1 cellular context compared by ENCODE assay signal in the genomic region with DNA sequence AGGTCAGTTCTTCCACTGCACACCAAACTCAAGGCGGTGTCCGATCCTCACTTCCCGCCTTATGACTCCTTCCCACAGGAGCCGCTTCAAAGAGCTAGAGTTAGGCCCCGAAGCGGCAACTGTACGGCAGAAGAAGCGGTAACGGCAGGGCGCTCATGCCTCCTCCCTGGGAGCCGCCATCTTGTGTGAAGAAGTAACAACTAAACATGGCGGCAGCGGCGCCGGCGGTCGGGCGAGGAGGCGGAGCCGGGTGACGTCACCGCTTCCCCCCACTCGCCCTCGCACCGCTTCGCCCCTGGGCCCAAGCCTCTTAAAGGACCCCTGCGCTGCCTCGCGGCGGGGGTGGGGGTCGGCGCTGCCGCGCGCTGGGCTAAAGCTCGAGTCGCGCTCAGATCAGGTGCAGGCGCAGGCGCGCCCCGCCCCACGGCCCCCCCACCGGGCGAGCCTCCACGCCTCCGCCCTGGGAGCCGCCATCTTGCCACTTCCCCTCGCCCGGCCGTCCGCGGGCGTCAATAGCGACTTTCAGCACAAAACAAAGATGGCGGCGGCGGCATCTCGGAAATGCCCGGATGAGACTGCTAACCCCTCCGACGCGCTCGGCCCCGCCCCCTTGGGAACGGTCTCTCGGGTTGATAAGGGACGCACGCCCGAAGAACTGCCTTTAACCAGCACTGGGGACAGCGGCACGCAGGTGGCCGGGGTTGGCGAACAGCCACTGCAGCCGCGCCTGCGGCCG.
A peak's percentile ranks its signal among the peaks of the same experiment; 100 is the strongest.
TF ChIP-seq lines count a peak whose summit lies in the region.

A gene (minus strand): TSS at position 187 of the 736 bp plus-strand sequence. CDS start 978 bp downstream, outside the sequence.

TF ChIP-seq in GM12878, 131 proteins besides CTCF, POLR2A, EP300 and RAD21 (continued from another document and continues in another):
- TF ChIP-seq, protein P1, sequence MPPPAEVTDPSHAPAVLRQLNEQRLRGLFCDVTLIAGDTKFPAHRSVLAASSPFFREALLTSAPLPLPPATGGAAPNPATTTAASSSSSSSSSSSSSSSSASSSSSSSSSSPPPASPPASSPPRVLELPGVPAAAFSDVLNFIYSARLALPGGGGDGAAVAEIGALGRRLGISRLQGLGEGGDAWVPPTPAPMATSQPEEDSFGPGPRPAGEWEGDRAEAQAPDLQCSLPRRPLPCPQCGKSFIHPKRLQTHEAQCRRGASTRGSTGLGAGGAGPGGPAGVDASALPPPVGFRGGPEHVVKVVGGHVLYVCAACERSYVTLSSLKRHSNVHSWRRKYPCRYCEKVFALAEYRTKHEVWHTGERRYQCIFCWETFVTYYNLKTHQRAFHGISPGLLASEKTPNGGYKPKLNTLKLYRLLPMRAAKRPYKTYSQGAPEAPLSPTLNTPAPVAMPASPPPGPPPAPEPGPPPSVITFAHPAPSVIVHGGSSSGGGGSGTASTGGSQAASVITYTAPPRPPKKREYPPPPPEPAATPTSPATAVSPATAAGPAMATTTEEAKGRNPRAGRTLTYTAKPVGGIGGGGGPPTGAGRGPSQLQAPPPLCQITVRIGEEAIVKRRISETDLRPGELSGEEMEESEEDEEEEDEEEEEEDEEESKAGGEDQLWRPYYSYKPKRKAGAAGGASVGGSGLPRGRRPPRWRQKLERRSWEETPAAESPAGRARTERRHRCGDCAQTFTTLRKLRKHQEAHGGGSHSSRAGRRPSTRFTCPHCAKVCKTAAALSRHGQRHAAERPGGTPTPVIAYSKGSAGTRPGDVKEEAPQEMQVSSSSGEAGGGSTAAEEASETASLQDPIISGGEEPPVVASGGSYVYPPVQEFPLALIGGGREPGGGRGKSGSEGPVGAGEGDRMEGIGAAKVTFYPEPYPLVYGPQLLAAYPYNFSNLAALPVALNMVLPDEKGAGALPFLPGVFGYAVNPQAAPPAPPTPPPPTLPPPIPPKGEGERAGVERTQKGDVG (CRISPR knock-in tag; IDR thresholded peaks at IDR 0.05), result no peak
- TF ChIP-seq NBN (IDR thresholded peaks at IDR 0.05) (peak; percentile 83; the same call in 1 of the 2 replicates), MYB (IDR thresholded peaks at IDR 0.05; ENCODE audit: borderline replicate concordance, low read depth, low read length) (no peak), TCF12 (IDR thresholded peaks at IDR 0.05; ENCODE audit: low read depth, low read length) (peak; percentile 68; the same call in 1 of the 2 replicates), NFIC (IDR thresholded peaks at IDR 0.05; ENCODE audit: low read depth, low read length) (no peak), POLR2AphosphoS2 (IDR thresholded peaks at IDR 0.05; ENCODE audit: low read depth, low read length) (no peak), YBX1 (IDR thresholded peaks at IDR 0.05) (no peak), EZH2 (IDR thresholded peaks at IDR 0.05; ENCODE audit: borderline replicate concordance, control insufficient read depth, low read depth, low read length) (no peak), ZNF207 (IDR thresholded peaks at IDR 0.05; ENCODE audit: borderline replicate concordance) (peak; percentile 76), RCOR1 (conservative IDR thresholded peaks at IDR 0.05; ENCODE audit: low read depth, low read length) (no peak), RUNX3 (IDR thresholded peaks at IDR 0.05; ENCODE audit: low read length) (peak; percentile 42; the same call in 1 of the 2 replicates), IRF4 (IDR thresholded peaks at IDR 0.05; ENCODE audit: low read depth, low read length) (no peak), CBX3 (IDR thresholded peaks at IDR 0.05; ENCODE audit: borderline replicate concordance, low read depth) (no peak), POLR2AphosphoS5 (IDR thresholded peaks at IDR 0.05; ENCODE audit: low read length) (peak; percentile 59; the same call in 1 of the 2 replicates), RBBP5 (conservative IDR thresholded peaks at IDR 0.05) (no peak), SMAD1 (IDR thresholded peaks at IDR 0.05; ENCODE audit: low read depth, partially characterized antibody) (no peak), GATAD2B (conservative IDR thresholded peaks at IDR 0.05; ENCODE audit: low read depth) (peak; percentile 59; the same call in 1 of the 2 replicates), HDAC6 (IDR thresholded peaks at IDR 0.05; ENCODE audit: unreplicated experiment) (no peak), TAF1 (IDR thresholded peaks at IDR 0.05; ENCODE audit: borderline replicate concordance, low read depth, low read length) (peak; percentile 78), CREM (IDR thresholded peaks at IDR 0.05; ENCODE audit: low read depth) (peak; percentile 74), NR2C2 (IDR thresholded peaks at IDR 0.05; ENCODE audit: borderline replicate concordance, control insufficient read depth, insufficient read length, low read depth) (no peak), TCF7 (IDR thresholded peaks at IDR 0.05; ENCODE audit: borderline replicate concordance) (no peak), CEBPB (IDR thresholded peaks at IDR 0.05; ENCODE audit: borderline replicate concordance in 1 of 2, low read depth in 2 of 2, low read length in 2 of 2) (no peak), RB1 (IDR thresholded peaks at IDR 0.05; ENCODE audit: borderline replicate concordance) (peak; percentile 36; the same call in 1 of the 2 replicates), MYC (IDR thresholded peaks at IDR 0.05; ENCODE audit: insufficient read depth, insufficient read length, insufficient replicate concordance, low read length, severe bottlenecking) (no peak), SPI1 (IDR thresholded peaks at IDR 0.05; ENCODE audit: borderline replicate concordance, insufficient read depth, low read depth, low read length) (peak; percentile 45; the same call in 1 of the 2 replicates), MTA3 (IDR thresholded peaks at IDR 0.05; ENCODE audit: borderline replicate concordance, low read length) (no peak), MEF2B (IDR thresholded peaks at IDR 0.05; ENCODE audit: partially characterized antibody, poor library complexity, severe bottlenecking) (peak; percentile 11), IKZF2 (IDR thresholded peaks at IDR 0.05) (no peak), NR2F1 (conservative IDR thresholded peaks at IDR 0.05) (peak; percentile 27; the same call in 1 of the 2 replicates), ZNF622 (IDR thresholded peaks at IDR 0.05) (no peak), KLF5 (IDR thresholded peaks at IDR 0.05; ENCODE audit: partially characterized antibody) (no peak)
- TF ChIP-seq, protein P2, sequence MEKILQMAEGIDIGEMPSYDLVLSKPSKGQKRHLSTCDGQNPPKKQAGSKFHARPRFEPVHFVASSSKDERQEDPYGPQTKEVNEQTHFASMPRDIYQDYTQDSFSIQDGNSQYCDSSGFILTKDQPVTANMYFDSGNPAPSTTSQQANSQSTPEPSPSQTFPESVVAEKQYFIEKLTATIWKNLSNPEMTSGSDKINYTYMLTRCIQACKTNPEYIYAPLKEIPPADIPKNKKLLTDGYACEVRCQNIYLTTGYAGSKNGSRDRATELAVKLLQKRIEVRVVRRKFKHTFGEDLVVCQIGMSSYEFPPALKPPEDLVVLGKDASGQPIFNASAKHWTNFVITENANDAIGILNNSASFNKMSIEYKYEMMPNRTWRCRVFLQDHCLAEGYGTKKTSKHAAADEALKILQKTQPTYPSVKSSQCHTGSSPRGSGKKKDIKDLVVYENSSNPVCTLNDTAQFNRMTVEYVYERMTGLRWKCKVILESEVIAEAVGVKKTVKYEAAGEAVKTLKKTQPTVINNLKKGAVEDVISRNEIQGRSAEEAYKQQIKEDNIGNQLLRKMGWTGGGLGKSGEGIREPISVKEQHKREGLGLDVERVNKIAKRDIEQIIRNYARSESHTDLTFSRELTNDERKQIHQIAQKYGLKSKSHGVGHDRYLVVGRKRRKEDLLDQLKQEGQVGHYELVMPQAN (conservative IDR thresholded peaks at IDR 0.05), result peak; percentile 57; the same call in 1 of the 2 replicates
- TF ChIP-seq, protein P3, sequence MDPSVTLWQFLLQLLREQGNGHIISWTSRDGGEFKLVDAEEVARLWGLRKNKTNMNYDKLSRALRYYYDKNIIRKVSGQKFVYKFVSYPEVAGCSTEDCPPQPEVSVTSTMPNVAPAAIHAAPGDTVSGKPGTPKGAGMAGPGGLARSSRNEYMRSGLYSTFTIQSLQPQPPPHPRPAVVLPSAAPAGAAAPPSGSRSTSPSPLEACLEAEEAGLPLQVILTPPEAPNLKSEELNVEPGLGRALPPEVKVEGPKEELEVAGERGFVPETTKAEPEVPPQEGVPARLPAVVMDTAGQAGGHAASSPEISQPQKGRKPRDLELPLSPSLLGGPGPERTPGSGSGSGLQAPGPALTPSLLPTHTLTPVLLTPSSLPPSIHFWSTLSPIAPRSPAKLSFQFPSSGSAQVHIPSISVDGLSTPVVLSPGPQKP (IDR thresholded peaks at IDR 0.05; ENCODE audit: low read depth, low read length), result no peak
- TF ChIP-seq, protein P4, sequence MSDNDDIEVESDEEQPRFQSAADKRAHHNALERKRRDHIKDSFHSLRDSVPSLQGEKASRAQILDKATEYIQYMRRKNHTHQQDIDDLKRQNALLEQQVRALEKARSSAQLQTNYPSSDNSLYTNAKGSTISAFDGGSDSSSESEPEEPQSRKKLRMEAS (IDR thresholded peaks at IDR 0.05; ENCODE audit: low read depth, low read length), result no peak
- TF ChIP-seq, protein P5, sequence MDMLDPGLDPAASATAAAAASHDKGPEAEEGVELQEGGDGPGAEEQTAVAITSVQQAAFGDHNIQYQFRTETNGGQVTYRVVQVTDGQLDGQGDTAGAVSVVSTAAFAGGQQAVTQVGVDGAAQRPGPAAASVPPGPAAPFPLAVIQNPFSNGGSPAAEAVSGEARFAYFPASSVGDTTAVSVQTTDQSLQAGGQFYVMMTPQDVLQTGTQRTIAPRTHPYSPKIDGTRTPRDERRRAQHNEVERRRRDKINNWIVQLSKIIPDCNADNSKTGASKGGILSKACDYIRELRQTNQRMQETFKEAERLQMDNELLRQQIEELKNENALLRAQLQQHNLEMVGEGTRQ (IDR thresholded peaks at IDR 0.05; ENCODE audit: borderline replicate concordance, low read depth, low read length), result no peak
- TF ChIP-seq, protein P6, sequence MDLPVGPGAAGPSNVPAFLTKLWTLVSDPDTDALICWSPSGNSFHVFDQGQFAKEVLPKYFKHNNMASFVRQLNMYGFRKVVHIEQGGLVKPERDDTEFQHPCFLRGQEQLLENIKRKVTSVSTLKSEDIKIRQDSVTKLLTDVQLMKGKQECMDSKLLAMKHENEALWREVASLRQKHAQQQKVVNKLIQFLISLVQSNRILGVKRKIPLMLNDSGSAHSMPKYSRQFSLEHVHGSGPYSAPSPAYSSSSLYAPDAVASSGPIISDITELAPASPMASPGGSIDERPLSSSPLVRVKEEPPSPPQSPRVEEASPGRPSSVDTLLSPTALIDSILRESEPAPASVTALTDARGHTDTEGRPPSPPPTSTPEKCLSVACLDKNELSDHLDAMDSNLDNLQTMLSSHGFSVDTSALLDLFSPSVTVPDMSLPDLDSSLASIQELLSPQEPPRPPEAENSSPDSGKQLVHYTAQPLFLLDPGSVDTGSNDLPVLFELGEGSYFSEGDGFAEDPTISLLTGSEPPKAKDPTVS (IDR thresholded peaks at IDR 0.05; ENCODE audit: low read depth, low read length), result no peak
- TF ChIP-seq, protein P7, sequence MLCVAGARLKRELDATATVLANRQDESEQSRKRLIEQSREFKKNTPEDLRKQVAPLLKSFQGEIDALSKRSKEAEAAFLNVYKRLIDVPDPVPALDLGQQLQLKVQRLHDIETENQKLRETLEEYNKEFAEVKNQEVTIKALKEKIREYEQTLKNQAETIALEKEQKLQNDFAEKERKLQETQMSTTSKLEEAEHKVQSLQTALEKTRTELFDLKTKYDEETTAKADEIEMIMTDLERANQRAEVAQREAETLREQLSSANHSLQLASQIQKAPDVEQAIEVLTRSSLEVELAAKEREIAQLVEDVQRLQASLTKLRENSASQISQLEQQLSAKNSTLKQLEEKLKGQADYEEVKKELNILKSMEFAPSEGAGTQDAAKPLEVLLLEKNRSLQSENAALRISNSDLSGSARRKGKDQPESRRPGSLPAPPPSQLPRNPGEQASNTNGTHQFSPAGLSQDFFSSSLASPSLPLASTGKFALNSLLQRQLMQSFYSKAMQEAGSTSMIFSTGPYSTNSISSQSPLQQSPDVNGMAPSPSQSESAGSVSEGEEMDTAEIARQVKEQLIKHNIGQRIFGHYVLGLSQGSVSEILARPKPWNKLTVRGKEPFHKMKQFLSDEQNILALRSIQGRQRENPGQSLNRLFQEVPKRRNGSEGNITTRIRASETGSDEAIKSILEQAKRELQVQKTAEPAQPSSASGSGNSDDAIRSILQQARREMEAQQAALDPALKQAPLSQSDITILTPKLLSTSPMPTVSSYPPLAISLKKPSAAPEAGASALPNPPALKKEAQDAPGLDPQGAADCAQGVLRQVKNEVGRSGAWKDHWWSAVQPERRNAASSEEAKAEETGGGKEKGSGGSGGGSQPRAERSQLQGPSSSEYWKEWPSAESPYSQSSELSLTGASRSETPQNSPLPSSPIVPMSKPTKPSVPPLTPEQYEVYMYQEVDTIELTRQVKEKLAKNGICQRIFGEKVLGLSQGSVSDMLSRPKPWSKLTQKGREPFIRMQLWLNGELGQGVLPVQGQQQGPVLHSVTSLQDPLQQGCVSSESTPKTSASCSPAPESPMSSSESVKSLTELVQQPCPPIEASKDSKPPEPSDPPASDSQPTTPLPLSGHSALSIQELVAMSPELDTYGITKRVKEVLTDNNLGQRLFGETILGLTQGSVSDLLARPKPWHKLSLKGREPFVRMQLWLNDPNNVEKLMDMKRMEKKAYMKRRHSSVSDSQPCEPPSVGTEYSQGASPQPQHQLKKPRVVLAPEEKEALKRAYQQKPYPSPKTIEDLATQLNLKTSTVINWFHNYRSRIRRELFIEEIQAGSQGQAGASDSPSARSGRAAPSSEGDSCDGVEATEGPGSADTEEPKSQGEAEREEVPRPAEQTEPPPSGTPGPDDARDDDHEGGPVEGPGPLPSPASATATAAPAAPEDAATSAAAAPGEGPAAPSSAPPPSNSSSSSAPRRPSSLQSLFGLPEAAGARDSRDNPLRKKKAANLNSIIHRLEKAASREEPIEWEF (IDR thresholded peaks at IDR 0.05; ENCODE audit: insufficient replicate concordance, low read depth, low read length), result no peak
- TF ChIP-seq, protein P8, sequence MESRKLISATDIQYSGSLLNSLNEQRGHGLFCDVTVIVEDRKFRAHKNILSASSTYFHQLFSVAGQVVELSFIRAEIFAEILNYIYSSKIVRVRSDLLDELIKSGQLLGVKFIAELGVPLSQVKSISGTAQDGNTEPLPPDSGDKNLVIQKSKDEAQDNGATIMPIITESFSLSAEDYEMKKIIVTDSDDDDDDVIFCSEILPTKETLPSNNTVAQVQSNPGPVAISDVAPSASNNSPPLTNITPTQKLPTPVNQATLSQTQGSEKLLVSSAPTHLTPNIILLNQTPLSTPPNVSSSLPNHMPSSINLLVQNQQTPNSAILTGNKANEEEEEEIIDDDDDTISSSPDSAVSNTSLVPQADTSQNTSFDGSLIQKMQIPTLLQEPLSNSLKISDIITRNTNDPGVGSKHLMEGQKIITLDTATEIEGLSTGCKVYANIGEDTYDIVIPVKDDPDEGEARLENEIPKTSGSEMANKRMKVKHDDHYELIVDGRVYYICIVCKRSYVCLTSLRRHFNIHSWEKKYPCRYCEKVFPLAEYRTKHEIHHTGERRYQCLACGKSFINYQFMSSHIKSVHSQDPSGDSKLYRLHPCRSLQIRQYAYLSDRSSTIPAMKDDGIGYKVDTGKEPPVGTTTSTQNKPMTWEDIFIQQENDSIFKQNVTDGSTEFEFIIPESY (IDR thresholded peaks at IDR 0.05), result no peak
